In genomic region chr9:36401897-36402480, GRCh38 we compare ENCODE assay signal across 1 cellular context.
TF ChIP-seq lines count a peak whose summit lies in the region.

No MANE protein-coding gene starts in this region.

TF ChIP-seq in HepG2, 621 proteins besides CTCF, POLR2A, EP300 and RAD21 (continued from another document):
- no peak for TF ChIP-seq SOX13 (IDR thresholded peaks at IDR 0.05)
- TF ChIP-seq SOX13 (CRISPR knock-in tag; conservative IDR thresholded peaks at IDR 0.05 in 1 of 2, IDR thresholded peaks at IDR 0.05 in 1 of 2) = peak in 1 of 2 experiments; percentile 60; a peak in 1 of 4 replicates
- TF ChIP-seq PHF5A (CRISPR knock-in tag; IDR thresholded peaks at IDR 0.05; ENCODE audit: low read depth, unreplicated experiment) = no peak
- no peak for TF ChIP-seq MBNL3 (CRISPR knock-in tag; conservative IDR thresholded peaks at IDR 0.05)
- TF ChIP-seq, protein P1, sequence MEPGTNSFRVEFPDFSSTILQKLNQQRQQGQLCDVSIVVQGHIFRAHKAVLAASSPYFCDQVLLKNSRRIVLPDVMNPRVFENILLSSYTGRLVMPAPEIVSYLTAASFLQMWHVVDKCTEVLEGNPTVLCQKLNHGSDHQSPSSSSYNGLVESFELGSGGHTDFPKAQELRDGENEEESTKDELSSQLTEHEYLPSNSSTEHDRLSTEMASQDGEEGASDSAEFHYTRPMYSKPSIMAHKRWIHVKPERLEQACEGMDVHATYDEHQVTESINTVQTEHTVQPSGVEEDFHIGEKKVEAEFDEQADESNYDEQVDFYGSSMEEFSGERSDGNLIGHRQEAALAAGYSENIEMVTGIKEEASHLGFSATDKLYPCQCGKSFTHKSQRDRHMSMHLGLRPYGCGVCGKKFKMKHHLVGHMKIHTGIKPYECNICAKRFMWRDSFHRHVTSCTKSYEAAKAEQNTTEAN (CRISPR knock-in tag; conservative IDR thresholded peaks at IDR 0.05) = no peak
- no peak for TF ChIP-seq NR2F1 (CRISPR knock-in tag; IDR thresholded peaks at IDR 0.05)
- no peak for TF ChIP-seq KDM1A (CRISPR knock-in tag; IDR thresholded peaks at IDR 0.05)
- TF ChIP-seq ZKSCAN8 (CRISPR knock-in tag; IDR thresholded peaks at IDR 0.05; ENCODE audit: borderline replicate concordance) = no peak
- TF ChIP-seq, protein P2, sequence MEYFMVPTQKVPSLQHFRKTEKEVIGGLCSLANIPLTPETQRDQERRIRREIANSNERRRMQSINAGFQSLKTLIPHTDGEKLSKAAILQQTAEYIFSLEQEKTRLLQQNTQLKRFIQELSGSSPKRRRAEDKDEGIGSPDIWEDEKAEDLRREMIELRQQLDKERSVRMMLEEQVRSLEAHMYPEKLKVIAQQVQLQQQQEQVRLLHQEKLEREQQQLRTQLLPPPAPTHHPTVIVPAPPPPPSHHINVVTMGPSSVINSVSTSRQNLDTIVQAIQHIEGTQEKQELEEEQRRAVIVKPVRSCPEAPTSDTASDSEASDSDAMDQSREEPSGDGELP (IDR thresholded peaks at IDR 0.05; ENCODE audit: borderline replicate concordance, low read depth) = peak; percentile 33; the same call in 1 of the 2 replicates
- TF ChIP-seq DMAP1 (CRISPR knock-in tag; IDR thresholded peaks at IDR 0.05) = no peak; the same call in 1 of the 2 replicates
- no peak for TF ChIP-seq ZNF557 (CRISPR knock-in tag; IDR thresholded peaks at IDR 0.05)
- no peak for TF ChIP-seq JUNB (CRISPR knock-in tag; IDR thresholded peaks at IDR 0.05; ENCODE audit: borderline replicate concordance)
- no peak for TF ChIP-seq DMTF1 (CRISPR knock-in tag; IDR thresholded peaks at IDR 0.05)
- TF ChIP-seq SMARCC2 (IDR thresholded peaks at IDR 0.05) = no peak
- TF ChIP-seq KLF9 (CRISPR knock-in tag; IDR thresholded peaks at IDR 0.05; ENCODE audit: low read depth) = no peak
- TF ChIP-seq ZBTB20 (CRISPR knock-in tag; IDR thresholded peaks at IDR 0.05; ENCODE audit: borderline replicate concordance, low read depth) = peak; percentile 79; the same call in 1 of the 2 replicates
- TF ChIP-seq ZNF138 (CRISPR knock-in tag; IDR thresholded peaks at IDR 0.05; ENCODE audit: low read depth) = no peak
- TF ChIP-seq RNF219 (CRISPR knock-in tag; IDR thresholded peaks at IDR 0.05) = no peak
- no peak for TF ChIP-seq ATAD3A (CRISPR knock-in tag; IDR thresholded peaks at IDR 0.05)
- TF ChIP-seq ZBTB49 (CRISPR knock-in tag; IDR thresholded peaks at IDR 0.05; ENCODE audit: borderline replicate concordance) = no peak
- no peak for TF ChIP-seq REL (CRISPR knock-in tag; conservative IDR thresholded peaks at IDR 0.05)
- no peak for TF ChIP-seq ZSCAN31 (CRISPR knock-in tag; IDR thresholded peaks at IDR 0.05; ENCODE audit: low read depth)
- TF ChIP-seq GRHL1 (CRISPR knock-in tag; conservative IDR thresholded peaks at IDR 0.05) = no peak
- TF ChIP-seq NCOA2 (CRISPR knock-in tag; IDR thresholded peaks at IDR 0.05) = no peak
- no peak for TF ChIP-seq SIN3B (IDR thresholded peaks at IDR 0.05; ENCODE audit: low read length)
- no peak for TF ChIP-seq MTERF4 (CRISPR knock-in tag; IDR thresholded peaks at IDR 0.05)
- peak; percentile 48; the same call in 1 of the 2 replicates for TF ChIP-seq PITX1 (CRISPR knock-in tag; IDR thresholded peaks at IDR 0.05)
- no peak for TF ChIP-seq PRMT3 (CRISPR knock-in tag; IDR thresholded peaks at IDR 0.05; ENCODE audit: borderline replicate concordance, low read depth)
- no peak for TF ChIP-seq NFYB (CRISPR knock-in tag; IDR thresholded peaks at IDR 0.05)
- TF ChIP-seq, protein P3, sequence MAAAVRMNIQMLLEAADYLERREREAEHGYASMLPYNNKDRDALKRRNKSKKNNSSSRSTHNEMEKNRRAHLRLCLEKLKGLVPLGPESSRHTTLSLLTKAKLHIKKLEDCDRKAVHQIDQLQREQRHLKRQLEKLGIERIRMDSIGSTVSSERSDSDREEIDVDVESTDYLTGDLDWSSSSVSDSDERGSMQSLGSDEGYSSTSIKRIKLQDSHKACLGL (CRISPR knock-in tag; IDR thresholded peaks at IDR 0.05) = no peak
- TF ChIP-seq, protein P4, sequence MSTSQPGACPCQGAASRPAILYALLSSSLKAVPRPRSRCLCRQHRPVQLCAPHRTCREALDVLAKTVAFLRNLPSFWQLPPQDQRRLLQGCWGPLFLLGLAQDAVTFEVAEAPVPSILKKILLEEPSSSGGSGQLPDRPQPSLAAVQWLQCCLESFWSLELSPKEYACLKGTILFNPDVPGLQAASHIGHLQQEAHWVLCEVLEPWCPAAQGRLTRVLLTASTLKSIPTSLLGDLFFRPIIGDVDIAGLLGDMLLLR (CRISPR knock-in tag; IDR thresholded peaks at IDR 0.05) = no peak
- peak; percentile 77 for TF ChIP-seq SKI (IDR thresholded peaks at IDR 0.05; ENCODE audit: partially characterized antibody)
- TF ChIP-seq ZFY (CRISPR knock-in tag; IDR thresholded peaks at IDR 0.05) = no peak
- TF ChIP-seq ZNF589 (CRISPR knock-in tag; conservative IDR thresholded peaks at IDR 0.05) = no peak
- TF ChIP-seq ZNF460 (CRISPR knock-in tag; IDR thresholded peaks at IDR 0.05; ENCODE audit: borderline replicate concordance) = no peak
- TF ChIP-seq KLF11 (CRISPR knock-in tag; IDR thresholded peaks at IDR 0.05) = no peak
- no peak for TF ChIP-seq THAP11 (CRISPR knock-in tag; IDR thresholded peaks at IDR 0.05)
- TF ChIP-seq, protein P5, sequence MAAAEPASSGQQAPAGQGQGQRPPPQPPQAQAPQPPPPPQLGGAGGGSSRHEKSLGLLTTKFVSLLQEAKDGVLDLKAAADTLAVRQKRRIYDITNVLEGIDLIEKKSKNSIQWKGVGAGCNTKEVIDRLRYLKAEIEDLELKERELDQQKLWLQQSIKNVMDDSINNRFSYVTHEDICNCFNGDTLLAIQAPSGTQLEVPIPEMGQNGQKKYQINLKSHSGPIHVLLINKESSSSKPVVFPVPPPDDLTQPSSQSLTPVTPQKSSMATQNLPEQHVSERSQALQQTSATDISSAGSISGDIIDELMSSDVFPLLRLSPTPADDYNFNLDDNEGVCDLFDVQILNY (CRISPR knock-in tag; conservative IDR thresholded peaks at IDR 0.05) = no peak
- TF ChIP-seq KAT8 (CRISPR knock-in tag; IDR thresholded peaks at IDR 0.05) = no peak
- no peak for TF ChIP-seq FIP1L1 (IDR thresholded peaks at IDR 0.05; ENCODE audit: borderline replicate concordance, insufficient read depth, low read depth, low read length)
TF ChIP-seq in HepG2: peak in this region for 36.
